Comparison of ENCODE assay signal across 22 cellular contexts in the genomic region with DNA sequence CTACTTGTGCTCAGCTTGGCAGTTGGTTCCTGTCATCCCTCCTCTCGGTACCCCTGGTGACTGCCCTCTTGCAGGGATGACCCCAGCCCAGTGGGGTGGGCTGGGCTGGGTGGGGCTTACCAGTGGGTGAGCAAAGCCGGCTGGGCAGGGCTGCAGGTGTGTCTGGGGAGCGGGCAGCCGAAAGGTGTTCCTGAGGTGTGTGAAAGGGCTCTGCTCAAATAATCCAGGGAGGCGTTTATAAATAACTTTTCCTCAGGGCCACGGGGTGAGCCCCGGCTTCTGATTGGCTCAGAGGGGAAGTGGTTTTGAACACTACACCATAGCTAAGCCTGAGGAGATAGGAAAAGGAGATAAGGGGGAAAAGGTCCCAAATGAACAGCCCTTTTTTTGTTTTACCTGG. TPM values are rescaled to one million over a fixed set of nuclear protein-coding genes. Genes with fewer than 3 reads are reported as not detected.
"Had no signal": no experiment of that assay in that cellular context is flagged by ENCODE, and none has a peak within 500 bp of the region (broad histone marks: within the 10 kb centered on the region; RNA-seq: fewer than 3 reads in every experiment).

Gene SLC26A9, minus strand, starts transcription at position 212 of the 400 bp plus-strand sequence. CDS start 7,636 bp downstream, outside the sequence.

- H3K4me3 Mint-ChIP-seq: activated naive CD8-positive, alpha-beta T cell; activated T-helper 1 cell treated with anti-CD3 and anti-CD28 coated beads, Interleukin-12 subunit alpha, Interleukin-12 subunit beta, Interleukin-2, Interleukin-4 antibody, amounts not matched to agents 30 ng/mL and 10 ng/mL and 1 ng/mL, durations not matched to agents 14 hours and 24 hours and 36 hours; dendritic cell treated with granulocyte-macrophage colony-stimulating factor and Interleukin-4, amounts not matched to agents 40 ng/mL and 50 ng/mL, for 4 days; memory B cell; naive thymus-derived CD4-positive, alpha-beta T cell had no signal

- H3K9me3 Mint-ChIP-seq: activated T-helper 1 cell treated with anti-CD3 and anti-CD28 coated beads, Interleukin-12 subunit alpha, Interleukin-12 subunit beta, Interleukin-2, Interleukin-4 antibody, amounts not matched to agents 30 ng/mL and 10 ng/mL and 1 ng/mL, durations not matched to agents 14 hours and 24 hours and 36 hours; dendritic cell treated with granulocyte-macrophage colony-stimulating factor and Interleukin-4, amounts not matched to agents 40 ng/mL and 50 ng/mL, for 4 days; memory B cell; naive thymus-derived CD4-positive, alpha-beta T cell had no signal

- H3K36me3 Mint-ChIP-seq: activated naive CD8-positive, alpha-beta T cell; memory B cell; naive thymus-derived CD4-positive, alpha-beta T cell had no signal

- H3K27me3 ChIP-seq: pancreas, thyroid gland had no signal

- H3K4me1 ChIP-seq: sigmoid colon had no signal

- ATAC-seq: left colon; mucosa of descending colon; naive thymus-derived CD4-positive, alpha-beta T cell; pancreas had no signal

- H3K27ac ChIP-seq: esophagus squamous epithelium, pancreas, sigmoid colon, thyroid gland, WERI-Rb-1 had no signal

- H3K36me3 ChIP-seq: esophagus squamous epithelium, pancreas, sigmoid colon, thyroid gland, WERI-Rb-1 had no signal

- H3K27ac Mint-ChIP-seq: activated naive CD8-positive, alpha-beta T cell; activated T-helper 1 cell treated with anti-CD3 and anti-CD28 coated beads, Interleukin-12 subunit alpha, Interleukin-12 subunit beta, Interleukin-2, Interleukin-4 antibody, amounts not matched to agents 30 ng/mL and 10 ng/mL and 1 ng/mL, durations not matched to agents 14 hours and 24 hours and 36 hours; dendritic cell treated with granulocyte-macrophage colony-stimulating factor and Interleukin-4, amounts not matched to agents 40 ng/mL and 50 ng/mL, for 4 days; memory B cell; naive thymus-derived CD4-positive, alpha-beta T cell had no signal

- H3K4me1 Mint-ChIP-seq: naive thymus-derived CD4-positive, alpha-beta T cell had no signal

- H3K9me3 ChIP-seq: esophagus squamous epithelium, mucosa of descending colon, pancreas, sigmoid colon, thyroid gland had no signal

- DNase-seq: activated CD4-positive, alpha-beta T cell treated with anti-CD3 and anti-CD28 coated beads for 1 hour; activated CD4-positive, alpha-beta T cell treated with anti-CD3 and anti-CD28 coated beads, Interleukin-2, amount 50 U/mL, for 48 hours; activated gamma-delta T cell treated with Interleukin-2 at 50 U/mL for 16 hours; effector CD8-positive, alpha-beta T cell; esophagus squamous epithelium; left colon; mucosa of descending colon; naive thymus-derived CD4-positive, alpha-beta T cell; pancreas; sigmoid colon; stimulated activated naive CD4-positive, alpha-beta T cell; WERI-Rb-1 had no signal

- H3K4me3 ChIP-seq: esophagus squamous epithelium, mucosa of descending colon, pancreas, sigmoid colon, thyroid gland had no signal

RNA-seq across cellular contexts. Expression of gene SLC26A9, which starts in this region (rescaled TPM):
- total RNA-seq: activated T-helper 1 cell treated with anti-CD3 and anti-CD28 coated beads, Interleukin-12 subunit alpha, Interleukin-12 subunit beta, Interleukin-2, Interleukin-4 antibody, amounts not matched to agents 30 ng/mL and 10 ng/mL and 1 ng/mL, durations not matched to agents 14 hours and 24 hours and 36 hours; bronchial epithelial cell; cerebellum; left colon; mucosa of descending colon; naive thymus-derived CD4-positive, alpha-beta T cell; pulmonary artery endothelial cell; sigmoid colon; subcutaneous adipose tissue; T-helper 2 cell treated with Interferon-gamma antibody and Interleukin-4, amounts not matched to agents 100 ng/mL and 5 ng/mL, for 36 hours had no signal
- polyA plus RNA-seq: naive thymus-derived CD4-positive, alpha-beta T cell had no signal
